31 cellular contexts compared by ENCODE assay signal in genomic region chr22:41658869-41659268, GRCh38. TPM values are rescaled to one million over a fixed set of nuclear protein-coding genes. Genes with fewer than 3 reads are reported as not detected.
"Had no signal": no experiment of that assay in that cellular context is flagged by ENCODE, and none has a peak within 500 bp of the region (broad histone marks: within the 10 kb centered on the region; RNA-seq: fewer than 3 reads in every experiment).

No MANE protein-coding gene starts in this region.

- H3K4me1 ChIP-seq: foreskin keratinocyte had no signal

- H3K9me3 ChIP-seq: esophagus muscularis mucosa, gastroesophageal sphincter had no signal

- H3K4me3 ChIP-seq: esophagus muscularis mucosa, gastroesophageal sphincter had no signal

- H3K36me3 Mint-ChIP-seq: activated naive CD8-positive, alpha-beta T cell had no signal

- H3K27me3 ChIP-seq: brain microvascular endothelial cell, esophagus muscularis mucosa, foreskin keratinocyte, gastroesophageal sphincter had no signal

- H3K4me1 Mint-ChIP-seq: activated CD4-positive, alpha-beta T cell treated with anti-CD3 and anti-CD28 coated beads for 36 hours; activated CD8-positive, alpha-beta memory T cell treated with anti-CD3 and anti-CD28 coated beads, Interleukin-2, amount 10 ng/mL, durations not matched to agents 7 days and 5 days had no signal

- ATAC-seq: activated CD4-positive, alpha-beta T cell treated with anti-CD3 and anti-CD28 coated beads for 36 hours; activated CD8-positive, alpha-beta memory T cell treated with anti-CD3 and anti-CD28 coated beads, Interleukin-2, amount 10 ng/mL, durations not matched to agents 7 days and 5 days; activated CD8-positive, alpha-beta T cell treated with anti-CD3 and anti-CD28 coated beads, Interleukin-2, amount 10 ng/mL, durations not matched to agents 7 days and 5 days; effector memory CD8-positive, alpha-beta T cell; foreskin keratinocyte; gastroesophageal sphincter had no signal

- H3K4me3 Mint-ChIP-seq: activated CD4-positive, alpha-beta memory T cell treated with anti-CD3 and anti-CD28 coated beads for 36 hours; activated CD4-positive, alpha-beta T cell treated with anti-CD3 and anti-CD28 coated beads for 36 hours; activated CD4-positive, alpha-beta T cell treated with anti-CD3 and anti-CD28 coated beads, Interleukin-2, amount 10 ng/mL, durations not matched to agents 24 days and 14 days; activated CD8-positive, alpha-beta memory T cell treated with anti-CD3 and anti-CD28 coated beads, Interleukin-2, amount 10 ng/mL, durations not matched to agents 7 days and 5 days; activated CD8-positive, alpha-beta T cell treated with anti-CD3 and anti-CD28 coated beads, Interleukin-2, amount 10 ng/mL, durations not matched to agents 7 days and 5 days; activated naive CD8-positive, alpha-beta T cell; activated T-helper 1 cell treated with anti-CD3 and anti-CD28 coated beads, Interleukin-12 subunit alpha, Interleukin-12 subunit beta, Interleukin-2, Interleukin-4 antibody, amounts not matched to agents 30 ng/mL and 10 ng/mL and 1 ng/mL, durations not matched to agents 14 hours and 24 hours and 36 hours; effector memory CD8-positive, alpha-beta T cell had no signal

- H3K27me3 Mint-ChIP-seq: activated CD4-positive, alpha-beta memory T cell treated with anti-CD3 and anti-CD28 coated beads for 36 hours; activated CD4-positive, alpha-beta T cell treated with anti-CD3 and anti-CD28 coated beads for 36 hours; activated CD4-positive, alpha-beta T cell treated with anti-CD3 and anti-CD28 coated beads, Interleukin-2, amount 10 ng/mL, durations not matched to agents 24 days and 14 days; activated CD8-positive, alpha-beta memory T cell treated with anti-CD3 and anti-CD28 coated beads, Interleukin-2, amount 10 ng/mL, durations not matched to agents 7 days and 5 days; activated naive CD8-positive, alpha-beta T cell; effector memory CD8-positive, alpha-beta T cell had no signal

- H3K27ac ChIP-seq: brain microvascular endothelial cell, esophagus muscularis mucosa, foreskin keratinocyte, gastroesophageal sphincter had no signal

- DNase-seq: activated CD4-positive, alpha-beta memory T cell treated with anti-CD3 and anti-CD28 coated beads for 36 hours; activated CD4-positive, alpha-beta T cell treated with anti-CD3 and anti-CD28 coated beads for 36 hours; activated CD4-positive, alpha-beta T cell treated with anti-CD3 and anti-CD28 coated beads, Interleukin-2, amount 10 ng/mL, durations not matched to agents 24 days and 14 days; activated CD4-positive, CD25-positive, alpha-beta regulatory T cell; activated CD4-positive, CD25-positive, alpha-beta regulatory T cell treated with anti-CD3 and anti-CD28 coated beads, Interleukin-2, amount 50 U/mL, for 72 hours; activated CD8-positive, alpha-beta memory T cell treated with anti-CD3 and anti-CD28 coated beads, Interleukin-2, amount 10 ng/mL, durations not matched to agents 7 days and 5 days; activated CD8-positive, alpha-beta memory T cell treated with anti-CD3 and anti-CD28 coated beads, Interleukin-2, amount 50 U/mL, for 4 hours; activated CD8-positive, alpha-beta T cell treated with anti-CD3 and anti-CD28 coated beads, Interleukin-2, amount 10 ng/mL, durations not matched to agents 7 days and 5 days; activated gamma-delta T cell treated with Interleukin-2 at 50 U/mL for 16 hours; activated naive CD4-positive, alpha-beta T cell treated with anti-CD3 and anti-CD28 coated beads, Interleukin-2, amount 50 U/mL, for 16 hours; activated naive CD4-positive, alpha-beta T cell treated with Interleukin-2 at 50 U/mL for 16 hours; activated T-cell treated with anti-CD3 and anti-CD28 coated beads, Interleukin-2, amount 50 U/mL, for 1 hour; activated T-cell treated with anti-CD3 and anti-CD28 coated beads, Interleukin-2, amount 50 U/mL, for 48 hours; amniotic stem cell; anterior cingulate cortex; brain microvascular endothelial cell; caudate nucleus; cortex of kidney; dermis blood vessel endothelial cell; effector CD4-positive, alpha-beta T cell; effector memory CD8-positive, alpha-beta T cell; erythroblast; foreskin keratinocyte; T-helper 1 cell; T-helper 2 cell had no signal

- H3K27ac Mint-ChIP-seq: activated CD4-positive, alpha-beta memory T cell treated with anti-CD3 and anti-CD28 coated beads for 36 hours; activated CD4-positive, alpha-beta T cell treated with anti-CD3 and anti-CD28 coated beads for 36 hours; activated CD4-positive, alpha-beta T cell treated with anti-CD3 and anti-CD28 coated beads, Interleukin-2, amount 10 ng/mL, durations not matched to agents 24 days and 14 days; activated CD8-positive, alpha-beta memory T cell treated with anti-CD3 and anti-CD28 coated beads, Interleukin-2, amount 10 ng/mL, durations not matched to agents 7 days and 5 days; activated CD8-positive, alpha-beta T cell treated with anti-CD3 and anti-CD28 coated beads, Interleukin-2, amount 10 ng/mL, durations not matched to agents 7 days and 5 days; activated naive CD8-positive, alpha-beta T cell; activated T-helper 1 cell treated with anti-CD3 and anti-CD28 coated beads, Interleukin-12 subunit alpha, Interleukin-12 subunit beta, Interleukin-2, Interleukin-4 antibody, amounts not matched to agents 30 ng/mL and 10 ng/mL and 1 ng/mL, durations not matched to agents 14 hours and 24 hours and 36 hours; activated T-helper 2 cell treated with anti-CD3 and anti-CD28 coated beads, Interferon-gamma antibody, Interleukin-2, Interleukin-4, amounts not matched to agents 10 μg/mL and 5 μg/mL and 100 μg/mL, durations not matched to agents 14 hours and 24 hours and 36 hours; effector memory CD8-positive, alpha-beta T cell had no signal

RNA-seq across cellular contexts. Expression of gene MEI1, which starts 40.4 kb away (rescaled TPM):
- total RNA-seq: bronchial epithelial cell, foreskin keratinocyte had no signal
